ENCODE assay signal across 7 cellular contexts in the genomic region with DNA sequence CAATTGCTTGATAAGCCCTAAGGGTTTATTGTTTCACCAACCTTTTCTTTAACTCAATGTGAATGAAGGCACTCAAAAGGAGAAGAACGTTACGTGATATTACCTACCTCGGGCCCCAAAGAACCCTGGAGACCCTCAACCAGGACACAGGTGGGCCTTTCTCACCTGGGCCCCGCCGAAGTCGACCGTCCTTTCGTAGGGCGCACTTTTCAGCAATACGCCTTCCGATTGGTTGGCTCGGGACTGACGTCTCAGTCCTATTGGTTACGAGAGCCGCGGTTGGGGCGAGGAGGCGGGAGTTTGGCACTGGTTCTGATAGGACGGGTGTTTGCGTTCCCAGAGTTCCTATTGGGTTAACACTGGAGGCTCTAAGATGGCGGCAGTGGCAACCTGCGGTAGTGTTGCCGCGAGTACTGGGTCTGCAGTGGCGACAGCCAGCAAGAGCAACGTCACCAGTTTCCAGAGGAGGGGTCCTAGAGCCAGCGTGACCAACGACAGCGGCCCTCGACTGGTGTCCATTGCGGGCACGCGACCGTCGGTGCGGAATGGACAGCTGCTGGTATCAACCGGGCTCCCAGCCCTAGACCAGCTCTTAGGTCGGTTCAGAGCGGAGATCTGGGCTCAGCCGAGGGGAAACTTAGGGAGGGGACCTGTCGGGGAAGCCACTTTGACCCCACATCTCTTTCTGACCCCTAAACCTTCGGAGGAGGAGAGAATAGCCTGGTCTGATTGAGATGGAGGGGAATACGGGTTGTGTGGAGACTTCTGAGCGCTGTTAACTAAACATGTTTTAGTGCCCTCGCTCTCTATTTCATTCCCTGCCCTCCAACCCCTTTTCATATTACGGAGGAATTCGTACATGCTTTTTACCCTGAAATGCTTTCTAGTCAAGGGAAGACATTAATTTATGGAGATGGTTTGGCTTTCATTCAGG. TPM values are rescaled to one million over a fixed set of nuclear protein-coding genes. Genes with fewer than 3 reads are reported as not detected.
DNase-seq lines count a peak whose midpoint lies in the region; ATAC-seq and TF ChIP-seq lines count a peak whose summit lies in the region.

TSS of gene ELP4 (plus strand) at position 356 of the 934 bp plus-strand sequence. CDS start at position 374, 18 bp downstream.
TSS of gene IMMP1L (minus strand) at position 211 of the 934 bp plus-strand sequence. CDS start 46,346 bp downstream, outside the sequence.

- peaks cover 70% of the 10 kb centered on the region for H3K79me2 ChIP-seq in hepatocyte

- H3K9me3 ChIP-seq in hepatocyte (ENCODE audit: low read depth) = no peaks in the 10 kb centered on the region

- in situ Hi-C loops in astrocyte of the cerebellum (cut with HindIII; ENCODE audit: low sequenced_read_pairs) = loop anchor here (5.0 kb wide), 1 partner anchor 303 kb away; the partner anchor contains the start of gene PAX6

- peak within 1 kb of the TSS; percentile 85 for H3K4me2 ChIP-seq in hepatocyte

- H3K4me3 ChIP-seq in astrocyte of the cerebellum (ENCODE audit: low read depth, low read length) (peak within 1 kb of the TSS; percentile 87), hepatocyte (peak within 1 kb of the TSS; percentile 46)

- no peaks in the 10 kb centered on the region for H3K9me2 ChIP-seq in hepatocyte (replicated peaks; ENCODE audit: insufficient read depth)

- peak; percentile 92 for TF ChIP-seq POLR2A in GM18505 (IDR thresholded peaks at IDR 0.05; ENCODE audit: borderline replicate concordance, extremely low read depth, insufficient read depth, insufficient read length)

- peak; percentile 97 for DNase-seq in NCI-H2029 (lab: John Stamatoyannopoulos, UW)
- peak; percentile 90 for DNase-seq in T-helper 22 cell (ENCODE audit: low read depth)
- peak; percentile 93 for DNase-seq in astrocyte of the cerebellum (ENCODE audit: low read depth)
- DNase-seq in hepatocyte (ENCODE audit: low spot score) = peak; percentile 97
- DNase-seq in retina = peak; percentile 97

- H3K4me1 ChIP-seq in hepatocyte (ENCODE audit: insufficient read depth) = peaks cover 14% of the 10 kb centered on the region

- no peaks in the 10 kb centered on the region for H3K27me3 ChIP-seq in hepatocyte

- peak; percentile 100 for ATAC-seq in GM18505 (IDR thresholded peaks at IDR 0.05; ENCODE audit: unreplicated experiment)
- peak; percentile 100 for ATAC-seq in HG02973 (IDR thresholded peaks at IDR 0.05; ENCODE audit: unreplicated experiment)

- peak within 1 kb of the TSS; percentile 62 for H2AFZ ChIP-seq in hepatocyte

- TF ChIP-seq CTCF in astrocyte of the cerebellum (IDR thresholded peaks at IDR 0.05; ENCODE audit: low read depth, low read length, missing control alignments) (no peak), hepatocyte (IDR thresholded peaks at IDR 0.05; ENCODE audit: poor library complexity) (no peak)

- no peaks in the 10 kb centered on the region for H3K36me3 ChIP-seq in hepatocyte (replicated peaks; ENCODE audit: insufficient read depth, low read depth)

- peak within 1 kb of the TSS; percentile 79 for H3K27ac ChIP-seq in hepatocyte

- H4K20me1 ChIP-seq in hepatocyte (ENCODE audit: insufficient read depth, poor library complexity, severe bottlenecking) = no peaks in the 10 kb centered on the region

- under 1% methylated on average over 47 of the region's 47 CpGs for WGBS in hepatocyte (ENCODE audit: low lambda C conversion rate, missing lambda C conversion rate)

RNA-seq across cellular contexts. Expression of gene ELP4, which starts in this region (rescaled TPM):
- total RNA-seq in hepatocyte = 22.0 and 25.1 TPM in 2 replicates
- polyA plus RNA-seq in hepatocyte = 12.3 and 15.7 TPM in 2 replicates

RNA-seq across cellular contexts. Expression of gene IMMP1L, which starts in this region (rescaled TPM):
- 8.0 and 17.0 TPM in 2 replicates for total RNA-seq in hepatocyte
- 30.2 and 33.6 TPM in 2 replicates for polyA plus RNA-seq in hepatocyte

Comparison
In these comparisons a context has a peak if more than half of its experiments do, and no peak if none do; other contexts are left out.
1. Peak in every context shown above with its lines: DNase-seq, ATAC-seq, H3K4me3 ChIP-seq and H3K27ac ChIP-seq.